8 cellular contexts compared by ENCODE assay signal in the genomic region with DNA sequence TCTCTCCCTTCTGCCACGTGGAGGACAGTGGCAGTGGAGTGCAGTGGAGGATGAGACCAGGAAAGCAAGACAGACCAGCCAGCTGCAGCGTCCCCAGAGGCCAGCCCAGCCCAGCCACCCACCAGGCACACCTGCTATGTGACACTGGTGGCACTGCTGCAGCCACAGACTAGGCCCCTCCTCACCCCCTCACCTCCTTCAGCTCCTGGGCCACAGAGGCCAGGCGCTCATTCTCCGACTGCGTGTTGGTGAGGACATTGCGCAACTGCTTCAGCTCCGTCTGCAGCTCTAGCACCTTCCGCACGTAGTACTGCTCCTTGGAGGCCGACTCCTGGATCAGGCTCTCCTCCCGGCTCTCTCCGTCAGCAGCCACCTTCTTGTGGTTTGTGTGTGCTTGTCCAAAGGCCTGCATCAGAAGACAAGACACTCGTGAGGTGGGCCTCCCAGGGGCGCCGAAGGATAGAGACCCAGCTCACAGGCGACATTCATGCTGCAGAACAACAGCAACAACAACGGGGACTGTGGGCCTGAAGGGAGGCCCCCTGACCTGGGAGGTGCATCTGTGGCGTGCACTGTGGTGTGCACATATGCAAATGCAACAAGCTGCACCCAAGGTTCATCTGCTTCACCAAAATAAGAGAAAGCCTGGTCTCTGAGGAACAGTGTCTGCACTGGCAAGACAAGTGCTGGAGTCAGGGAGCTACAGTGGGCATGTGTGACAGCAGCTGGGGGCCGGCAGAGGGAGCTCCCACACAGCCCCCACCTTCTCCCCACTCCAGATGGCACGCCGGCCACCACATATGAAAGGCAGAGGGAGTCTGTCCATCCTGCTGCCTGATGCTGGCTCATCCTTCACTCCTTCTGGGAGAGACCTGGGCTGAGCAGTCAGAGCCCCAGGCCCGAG. TPM values are rescaled to one million over a fixed set of nuclear protein-coding genes. Genes with fewer than 3 reads are reported as not detected.
DNase-seq lines count a peak whose midpoint lies in the region; ATAC-seq and TF ChIP-seq lines count a peak whose summit lies in the region.

No MANE protein-coding gene starts in this region.

- H3K4me1 ChIP-seq in MM.1S (ENCODE audit: low read length) (peaks cover 2% of the 10 kb centered on the region; the same call in 1 of the 2 replicates), neural progenitor cell (no peaks in the 10 kb centered on the region)

- H3K27me3 Mint-ChIP-seq in neural progenitor cell (ENCODE audit: insufficient read depth, low read depth): no peaks in the 10 kb centered on the region

- ATAC-seq in GM21825 (IDR thresholded peaks at IDR 0.05; ENCODE audit: unreplicated experiment): peak; percentile 82

- no peak overlapping the region for H3K27ac Mint-ChIP-seq in neural progenitor cell

- H4K20me1 ChIP-seq in MM.1S (ENCODE audit: insufficient read depth, low read length): peaks cover 37% of the 10 kb centered on the region; the same call in 1 of the 2 replicates
- H4K20me1 ChIP-seq in neural progenitor cell (ENCODE audit: low read depth): peaks cover 48% of the 10 kb centered on the region

- TF ChIP-seq CTCF in GM13976 (IDR thresholded peaks at IDR 0.05; ENCODE audit: borderline replicate concordance, control extremely low read depth, extremely low read depth, insufficient read depth, missing control alignments) (no peak), MM.1S (IDR thresholded peaks at IDR 0.05; ENCODE audit: low read length) (peak; percentile 65), neural progenitor cell (IDR thresholded peaks at IDR 0.05) (peak; percentile 48)

- 0 out of 2 replicates have a peak, but pooled peaks cover 6% of the 10 kb centered on the region for H3K36me3 ChIP-seq in MM.1S (replicated peaks; ENCODE audit: insufficient read depth, low read length)
- no peaks in the 10 kb centered on the region for H3K36me3 ChIP-seq in neural progenitor cell

- H3K4me2 ChIP-seq in MM.1S (ENCODE audit: low read depth, low read length) (no peak overlapping the region), neural progenitor cell (no peak overlapping the region)

- H3K27ac ChIP-seq in MM.1S (ENCODE audit: low read length): no peak overlapping the region
- no peak overlapping the region for H3K27ac ChIP-seq in neural progenitor cell

- peaks cover 17% of the 10 kb centered on the region for H3K36me3 Mint-ChIP-seq in neural progenitor cell

- H3K9me3 ChIP-seq in MM.1S (replicated peaks; ENCODE audit: insufficient read depth, low read length): no peaks in the 10 kb centered on the region
- no peaks in the 10 kb centered on the region for H3K9me3 ChIP-seq in neural progenitor cell (ENCODE audit: low read depth)

- DNase-seq in GM13976 (ENCODE audit: low spot score) (peak; percentile 80), MM.1S (no peak), dermis blood vessel endothelial cell (peak; percentile 64), neural progenitor cell (ENCODE audit: low spot score) (peak; percentile 33), LoVo (ENCODE audit: low spot score) (no peak), iPS-NIHi11 (ENCODE audit: low spot score) (no peak), NCI-H1417 treated with DMSO at 0.1 percent for 48 hours (lab: John Stamatoyannopoulos, UW) (no peak)

- no peak overlapping the region for H3K4me3 Mint-ChIP-seq in neural progenitor cell

- peaks cover 24% of the 10 kb centered on the region for H3K4me1 Mint-ChIP-seq in neural progenitor cell

- H3K9ac ChIP-seq in MM.1S (ENCODE audit: low read length): no peak overlapping the region
- no peak overlapping the region for H3K9ac ChIP-seq in neural progenitor cell

- no peaks in the 10 kb centered on the region for H3K9me2 ChIP-seq in MM.1S (replicated peaks; ENCODE audit: insufficient read depth, low read length)

- H3K4me3 ChIP-seq in MM.1S (ENCODE audit: low read length): no peak overlapping the region
- no peak overlapping the region for H3K4me3 ChIP-seq in neural progenitor cell

- H3K27me3 ChIP-seq in MM.1S (replicated peaks; ENCODE audit: insufficient read depth, low read length) (no peaks in the 10 kb centered on the region), neural progenitor cell (no peaks in the 10 kb centered on the region)

- in situ Hi-C loops in GM13976 (cut with MboI; ENCODE audit: low sequenced_read_pairs, unreplicated experiment): no loop called here

- H3K79me2 ChIP-seq in MM.1S (ENCODE audit: low read length) (peaks cover 100% of the 10 kb centered on the region), neural progenitor cell (ENCODE audit: low read depth) (peaks cover 33% of the 10 kb centered on the region)

- H3K9me3 Mint-ChIP-seq in neural progenitor cell: no peaks in the 10 kb centered on the region

- no peak overlapping the region for H2AFZ ChIP-seq in MM.1S (ENCODE audit: low read length)
- no peak overlapping the region for H2AFZ ChIP-seq in neural progenitor cell (replicated peaks)

- H3F3A ChIP-seq in MM.1S (ENCODE audit: insufficient read depth, low read length): no peaks in the 10 kb centered on the region
- no peaks in the 10 kb centered on the region for H3F3A ChIP-seq in neural progenitor cell (ENCODE audit: low read depth)

RNA-seq across cellular contexts. Expression of gene BICD2, which starts 35.5 kb away (rescaled TPM):
- total RNA-seq in dermis blood vessel endothelial cell: 54.5 and 74.2 TPM in 2 replicates
- 15.1 and 22.9 TPM in 2 replicates for total RNA-seq in neural progenitor cell (ENCODE audit: low replicate concordance)

RNA-seq across cellular contexts. Expression of gene IPPK, which starts 59.2 kb away (rescaled TPM):
- total RNA-seq in dermis blood vessel endothelial cell (16.9 and 20.3 TPM in 2 replicates), neural progenitor cell (ENCODE audit: low replicate concordance) (16.8 and 18.0 TPM in 2 replicates)

Comparison
In these comparisons a context has a peak if more than half of its experiments do, and no peak if none do; other contexts are left out.
1. DNase-seq: peak in GM13976 (single experiment), dermis blood vessel endothelial cell (single experiment) and neural progenitor cell (single experiment); none in MM.1S (single experiment), LoVo (single experiment), iPS-NIHi11 (single experiment) and NCI-H1417 treated with DMSO at 0.1 percent for 48 hours (single experiment).